In genomic region chr22:46131151-46131587, GRCh38 we compare ENCODE assay signal across 13 cellular contexts. TPM values are rescaled to one million over a fixed set of nuclear protein-coding genes. Genes with fewer than 3 reads are reported as not detected.
DNase-seq lines count a peak whose midpoint lies in the region; TF ChIP-seq lines count a peak whose summit lies in the region.
"Had no signal": no experiment of that assay in that cellular context is flagged by ENCODE, and none has a peak within 500 bp of the region (broad histone marks: within the 10 kb centered on the region; RNA-seq: fewer than 3 reads in every experiment).

No MANE protein-coding gene starts in this region.

- no peak overlapping the region for H3K4me3 Mint-ChIP-seq in endodermal cell
- H3K4me3 Mint-ChIP-seq in neural progenitor cell: no peak overlapping the region

- H3K9me2 ChIP-seq in DOHH2 (replicated peaks; ENCODE audit: control insufficient read depth, low read length) (no peaks in the 10 kb centered on the region), Loucy (replicated peaks; ENCODE audit: low read depth, low read length) (no peaks in the 10 kb centered on the region)

- no peaks in the 10 kb centered on the region for H3K79me2 ChIP-seq in DOHH2 (ENCODE audit: control insufficient read depth, low read length)
- no peaks in the 10 kb centered on the region for H3K79me2 ChIP-seq in Loucy (ENCODE audit: insufficient read depth, low read length)
- no peaks in the 10 kb centered on the region for H3K79me2 ChIP-seq in neural progenitor cell (ENCODE audit: low read depth)

- no peaks in the 10 kb centered on the region for H3K9me3 Mint-ChIP-seq in endodermal cell
- no peaks in the 10 kb centered on the region for H3K9me3 Mint-ChIP-seq in neural progenitor cell

- H3K27ac Mint-ChIP-seq in endodermal cell (no peak overlapping the region), neural progenitor cell (no peak overlapping the region)

- peaks cover 24% of the 10 kb centered on the region for H3K4me1 ChIP-seq in DOHH2 (ENCODE audit: control insufficient read depth, low read length)
- H3K4me1 ChIP-seq in Loucy (ENCODE audit: insufficient read depth, low read length, poor library complexity, severe bottlenecking): no peaks in the 10 kb centered on the region
- no peaks in the 10 kb centered on the region for H3K4me1 ChIP-seq in endodermal cell (ENCODE audit: control insufficient read depth, insufficient read depth, low read length)
- H3K4me1 ChIP-seq in neural progenitor cell: no peaks in the 10 kb centered on the region
- H3K4me1 ChIP-seq: psoas muscle had no signal

- H3K36me3 ChIP-seq in DOHH2 (ENCODE audit: control insufficient read depth, low read length): no peaks in the 10 kb centered on the region
- no peaks in the 10 kb centered on the region for H3K36me3 ChIP-seq in Loucy (ENCODE audit: insufficient read depth, low read length)
- H3K36me3 ChIP-seq in endodermal cell (ENCODE audit: control insufficient read depth, insufficient read depth, low read length): no peaks in the 10 kb centered on the region
- H3K36me3 ChIP-seq in neural progenitor cell: no peaks in the 10 kb centered on the region
- H3K36me3 ChIP-seq: left lung, tibial nerve had no signal

- H3K4me3 ChIP-seq in DOHH2 (ENCODE audit: low read length): no peak overlapping the region
- H3K4me3 ChIP-seq in Loucy (ENCODE audit: low read length, poor library complexity, severe bottlenecking): no peak overlapping the region
- no peak overlapping the region for H3K4me3 ChIP-seq in endodermal cell (ENCODE audit: low read length)
- H3K4me3 ChIP-seq in neural progenitor cell: no peak overlapping the region
- H3K4me3 ChIP-seq: left lung, psoas muscle, SK-N-MC, tibial nerve had no signal

- 62 to 83% methylated on average over 1 to 13 of the region's 13 CpGs for WGBS in endodermal cell (ENCODE audit: insufficient coverage in 1 of 2, insufficient read length in 1 of 2), 2 experiments

- H2AFZ ChIP-seq in Loucy (ENCODE audit: low read length) (no peak overlapping the region), neural progenitor cell (replicated peaks) (peak overlapping the region; percentile 64)

- H3K36me3 Mint-ChIP-seq in endodermal cell (ENCODE audit: low read depth): no peaks in the 10 kb centered on the region
- no peaks in the 10 kb centered on the region for H3K36me3 Mint-ChIP-seq in neural progenitor cell

- H3K27me3 Mint-ChIP-seq in endodermal cell (ENCODE audit: insufficient read depth) (no peaks in the 10 kb centered on the region), neural progenitor cell (ENCODE audit: insufficient read depth, low read depth) (peaks cover 6% of the 10 kb centered on the region)

- no peak overlapping the region for H3K9ac ChIP-seq in Loucy (ENCODE audit: low read depth, low read length, poor library complexity, severe bottlenecking)
- H3K9ac ChIP-seq in endodermal cell (ENCODE audit: extremely low read depth, low read length, poor library complexity, severe bottlenecking): no peak overlapping the region
- no peak overlapping the region for H3K9ac ChIP-seq in neural progenitor cell

- H3K27ac ChIP-seq in DOHH2 (ENCODE audit: low read depth, low read length): no peak overlapping the region
- no peak overlapping the region for H3K27ac ChIP-seq in endodermal cell (ENCODE audit: low read depth, low read length)
- H3K27ac ChIP-seq in neural progenitor cell: no peak overlapping the region
- H3K27ac ChIP-seq: left lung, psoas muscle, SK-N-MC had no signal

- H3K4me2 ChIP-seq in DOHH2 (ENCODE audit: low read length) (no peak overlapping the region), Loucy (ENCODE audit: low read depth, low read length, poor library complexity, severe bottlenecking) (no peak overlapping the region), neural progenitor cell (no peak overlapping the region)

- H3F3A ChIP-seq in DOHH2 (ENCODE audit: control insufficient read depth, insufficient read depth) (no peaks in the 10 kb centered on the region), Loucy (ENCODE audit: low read depth) (no peaks in the 10 kb centered on the region), neural progenitor cell (ENCODE audit: low read depth) (no peaks in the 10 kb centered on the region)

- DNase-seq in endodermal cell (peak; percentile 89), neural progenitor cell (ENCODE audit: low spot score) (peak; percentile 75), NCI-H526 treated with DMSO at 0.1 percent for 48 hours (lab: John Stamatoyannopoulos, UW) (no peak), NCI-H1417 treated with DMSO at 0.1 percent for 48 hours (lab: John Stamatoyannopoulos, UW) (no peak), kidney glomerular epithelial cell (lab: John Stamatoyannopoulos, UW) (no peak), Kasumi-1 (lab: John Stamatoyannopoulos, UW) (no peak)
- DNase-seq: NCI-H2171 treated with DMSO at 0.1 percent for 48 hours had no signal

- H3K9me3 ChIP-seq in DOHH2 (ENCODE audit: control insufficient read depth, insufficient read depth, low read length): no peaks in the 10 kb centered on the region
- no peaks in the 10 kb centered on the region for H3K9me3 ChIP-seq in Loucy (ENCODE audit: insufficient read depth, low read depth, low read length)
- H3K9me3 ChIP-seq in endodermal cell (ENCODE audit: control insufficient read depth, low read length): no peaks in the 10 kb centered on the region
- H3K9me3 ChIP-seq in neural progenitor cell (ENCODE audit: low read depth): no peaks in the 10 kb centered on the region
- H3K9me3 ChIP-seq: left lung, psoas muscle had no signal

- H3K4me1 Mint-ChIP-seq in endodermal cell (no peaks in the 10 kb centered on the region), neural progenitor cell (peaks cover 3% of the 10 kb centered on the region)

- TF ChIP-seq CTCF in DOHH2 (IDR thresholded peaks at IDR 0.05; ENCODE audit: low read depth, low read length, poor library complexity, severe bottlenecking) (peak; percentile 69), Loucy (conservative IDR thresholded peaks at IDR 0.05; ENCODE audit: low read length) (peak; percentile 65), endodermal cell (conservative IDR thresholded peaks at IDR 0.05) (peak; percentile 90), neural progenitor cell (IDR thresholded peaks at IDR 0.05) (peak; percentile 82)

- H3K27me3 ChIP-seq in DOHH2 (ENCODE audit: control insufficient read depth, low read length) (no peaks in the 10 kb centered on the region), Loucy (ENCODE audit: insufficient read depth, low read length, poor library complexity, severe bottlenecking) (no peaks in the 10 kb centered on the region), endodermal cell (ENCODE audit: control insufficient read depth, insufficient read depth, low read length, poor library complexity, severe bottlenecking) (no peaks in the 10 kb centered on the region), neural progenitor cell (no peaks in the 10 kb centered on the region)
- H3K27me3 ChIP-seq: left lung, tibial nerve had no signal

- no peaks in the 10 kb centered on the region for H4K20me1 ChIP-seq in DOHH2 (ENCODE audit: control insufficient read depth, insufficient read depth, low read depth, low read length)
- no peaks in the 10 kb centered on the region for H4K20me1 ChIP-seq in Loucy (ENCODE audit: insufficient read depth, low read length, poor library complexity, severe bottlenecking)
- no peaks in the 10 kb centered on the region for H4K20me1 ChIP-seq in neural progenitor cell (ENCODE audit: low read depth)

RNA-seq across cellular contexts. Expression of gene PPARA, which starts 19.2 kb away (rescaled TPM):
- total RNA-seq in endodermal cell (10 to 100 TPM; 15.4 to 18.6 TPM), neural progenitor cell (ENCODE audit: low replicate concordance) (5.2 and 5.4 TPM in 2 replicates)
- 5.9 TPM for polyA plus RNA-seq in endodermal cell (2013, experiment 1 of 2)
- 5.1 TPM for polyA plus RNA-seq in endodermal cell (2013, experiment 2 of 2)

Comparison
In these comparisons a context has a peak if more than half of its experiments do, and no peak if none do; other contexts are left out.
1. DNase-seq: peak in endodermal cell (single experiment) and neural progenitor cell (single experiment); none in NCI-H526 treated with DMSO at 0.1 percent for 48 hours (single experiment), NCI-H1417 treated with DMSO at 0.1 percent for 48 hours (single experiment), kidney glomerular epithelial cell (single experiment) and Kasumi-1 (0 of 2).
2. Peak in every context shown above with its lines, with median percentiles within 50 percentile points of each other: CTCF ChIP-seq.